ENCODE assay signal across 8 cellular contexts in the genomic region with DNA sequence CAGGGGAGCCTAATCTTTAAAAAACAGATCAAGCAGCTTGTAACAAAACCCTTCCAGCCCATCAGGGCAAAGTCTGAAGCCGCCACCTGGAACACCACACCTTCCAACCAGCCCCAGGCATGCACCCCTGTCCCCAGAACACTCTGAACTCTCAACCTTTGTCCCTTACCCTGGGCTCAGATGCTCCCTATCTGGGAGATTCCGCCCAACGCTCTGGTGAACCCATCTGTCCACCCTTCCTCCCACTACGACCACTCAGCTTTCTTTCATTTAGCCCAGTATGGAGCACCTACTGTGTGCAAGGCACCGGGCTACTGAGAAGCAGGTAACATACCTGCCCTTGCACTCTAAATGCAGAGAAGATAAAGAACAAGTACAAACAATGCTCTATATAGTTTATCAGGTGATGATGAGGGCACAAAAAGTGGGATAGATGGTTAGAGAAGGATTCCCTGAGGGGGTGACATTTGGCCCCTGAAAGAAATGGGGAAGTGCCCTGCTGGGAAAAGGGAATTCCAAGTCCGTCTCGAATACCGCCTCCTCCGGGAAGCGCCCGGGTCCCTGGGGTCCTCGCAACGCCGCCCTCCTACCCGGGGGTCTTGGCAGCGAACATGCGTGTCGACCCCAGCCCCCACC. TPM values are rescaled to one million over a fixed set of nuclear protein-coding genes. Genes with fewer than 3 reads are reported as not detected.
DNase-seq lines count a peak whose midpoint lies in the region; ATAC-seq and TF ChIP-seq lines count a peak whose summit lies in the region.

No MANE protein-coding gene starts in this region.

- peak overlapping the region; percentile 81 for H3K9ac ChIP-seq in iPS-20b (ENCODE audit: low read depth, low read length)

- peaks cover 6% of the 10 kb centered on the region for H3K27me3 Mint-ChIP-seq in T-helper 1 cell treated with Interleukin-12 subunit alpha and Interleukin-12 subunit beta and Interleukin-4 antibody, amounts not matched to agents 30 μg/mL and 1 μg/mL, for 36 hours (ENCODE audit: low read depth)
- no peaks in the 10 kb centered on the region for H3K27me3 Mint-ChIP-seq in activated CD8-positive, alpha-beta T cell treated with anti-CD3 and anti-CD28 coated beads for 36 hours

- ATAC-seq in activated CD8-positive, alpha-beta T cell treated with anti-CD3 and anti-CD28 coated beads for 36 hours = no peak
- ATAC-seq in GM19324 (IDR thresholded peaks at IDR 0.05; ENCODE audit: low FRiP score, unreplicated experiment) = no peak

- peak overlapping the region; percentile 78 for H3K4me3 Mint-ChIP-seq in T-helper 1 cell treated with Interleukin-12 subunit alpha and Interleukin-12 subunit beta and Interleukin-4 antibody, amounts not matched to agents 30 μg/mL and 1 μg/mL, for 36 hours
- peak overlapping the region; percentile 94 for H3K4me3 Mint-ChIP-seq in activated CD8-positive, alpha-beta T cell treated with anti-CD3 and anti-CD28 coated beads for 36 hours

- no peak for TF ChIP-seq CTCF in activated CD8-positive, alpha-beta T cell treated with anti-CD3 and anti-CD28 coated beads for 36 hours (IDR thresholded peaks at IDR 0.05)
- TF ChIP-seq CTCF in stomach (IDR thresholded peaks at IDR 0.05) = no peak

- H3K4me1 Mint-ChIP-seq in T-helper 1 cell treated with Interleukin-12 subunit alpha and Interleukin-12 subunit beta and Interleukin-4 antibody, amounts not matched to agents 30 μg/mL and 1 μg/mL, for 36 hours (ENCODE audit: low read depth) = peaks cover 14% of the 10 kb centered on the region
- H3K4me1 Mint-ChIP-seq in activated CD8-positive, alpha-beta T cell treated with anti-CD3 and anti-CD28 coated beads for 36 hours (ENCODE audit: low read depth) = peaks cover 21% of the 10 kb centered on the region

- no peaks in the 10 kb centered on the region for H3K9me3 Mint-ChIP-seq in T-helper 1 cell treated with Interleukin-12 subunit alpha and Interleukin-12 subunit beta and Interleukin-4 antibody, amounts not matched to agents 30 μg/mL and 1 μg/mL, for 36 hours
- no peaks in the 10 kb centered on the region for H3K9me3 Mint-ChIP-seq in activated CD8-positive, alpha-beta T cell treated with anti-CD3 and anti-CD28 coated beads for 36 hours

- TF ChIP-seq POLR2A in stomach (IDR thresholded peaks at IDR 0.05) = no peak

- peak overlapping the region; percentile 96 for H3K4me3 ChIP-seq in iPS-20b (ENCODE audit: low read length)
- H3K4me3 ChIP-seq in stomach = peak overlapping the region; percentile 89 to 97 (median 92)

- intact Hi-C loops in activated CD8-positive, alpha-beta T cell treated with anti-CD3 and anti-CD28 coated beads for 36 hours (cut with micrococcal nuclease) = no loop called here
- intact Hi-C loops in stomach (cut with DNase I; ENCODE audit: low total_unique reads) = no loop called here

- POLR2A ChIA-PET in activated CD8-positive, alpha-beta T cell treated with anti-CD3 and anti-CD28 coated beads for 36 hours (lab: Charles Lee) = interaction anchor here (0.9 to 2.1 kb wide), 3 partner anchors 10 to 276 kb away, joined by 3 to 8 read pairs (median 4); no protein-coding TSS in a partner anchor

- no peak for DNase-seq in T-helper 1 cell
- DNase-seq in activated CD8-positive, alpha-beta T cell treated with anti-CD3 and anti-CD28 coated beads for 36 hours = no peak
- DNase-seq in stomach = no peak
- DNase-seq in amygdala (lab: John Stamatoyannopoulos, UW) = no peak
- DNase-seq in pons (ENCODE audit: low spot score) = no peak

- 7 to 13% (median 8%) methylated on average over 11 to 18 of the region's 18 CpGs for WGBS in stomach, 5 donors

- H3K4me1 ChIP-seq in iPS-20b (ENCODE audit: insufficient read depth, low read length) (peaks cover 7% of the 10 kb centered on the region), stomach (peaks cover 8 to 30% (median 25%) of the 10 kb centered on the region in 4 donors)

- TF ChIP-seq EP300 in stomach (IDR thresholded peaks at IDR 0.05) = no peak

- H3K27ac ChIP-seq in iPS-20b (ENCODE audit: low read length) (no peak overlapping the region), stomach (peak overlapping the region; percentile 18 to 81 (median 53))

- CTCF ChIA-PET in activated CD8-positive, alpha-beta T cell treated with anti-CD3 and anti-CD28 coated beads for 36 hours (lab: Charles Lee) = interaction anchor here (1.0 to 2.0 kb wide), 2 partner anchors 90 to 105 kb away, joined by 4 to 5 read pairs; no protein-coding TSS in a partner anchor

- H3K27me3 ChIP-seq in iPS-20b (ENCODE audit: insufficient read depth, low read length) (no peaks in the 10 kb centered on the region), stomach (no peaks in the 10 kb centered on the region)

- H3K36me3 Mint-ChIP-seq in T-helper 1 cell treated with Interleukin-12 subunit alpha and Interleukin-12 subunit beta and Interleukin-4 antibody, amounts not matched to agents 30 μg/mL and 1 μg/mL, for 36 hours (ENCODE audit: low read depth) = no peaks in the 10 kb centered on the region
- H3K36me3 Mint-ChIP-seq in activated CD8-positive, alpha-beta T cell treated with anti-CD3 and anti-CD28 coated beads for 36 hours (ENCODE audit: low read depth) = no peaks in the 10 kb centered on the region

- H3K36me3 ChIP-seq in iPS-20b (ENCODE audit: insufficient read depth, low read depth, low read length) = no peaks in the 10 kb centered on the region
- no peaks in the 10 kb centered on the region for H3K36me3 ChIP-seq in stomach

- H3K9me3 ChIP-seq in iPS-20b (ENCODE audit: insufficient read depth, low read depth, low read length) = no peaks in the 10 kb centered on the region
- no peaks in the 10 kb centered on the region for H3K9me3 ChIP-seq in stomach

- no peak overlapping the region for H3K27ac Mint-ChIP-seq in T-helper 1 cell treated with Interleukin-12 subunit alpha and Interleukin-12 subunit beta and Interleukin-4 antibody, amounts not matched to agents 30 μg/mL and 1 μg/mL, for 36 hours
- no peak overlapping the region for H3K27ac Mint-ChIP-seq in activated CD8-positive, alpha-beta T cell treated with anti-CD3 and anti-CD28 coated beads for 36 hours

RNA-seq across cellular contexts. Expression of a gene that starts 0.6 kb away (rescaled TPM):
- total RNA-seq in activated CD8-positive, alpha-beta T cell treated with anti-CD3 and anti-CD28 coated beads for 36 hours = 10 to 100 TPM; 32.6 to 34.6 TPM
- 10 to 100 TPM in 4 of 5 donors, 1 to 10 TPM in 1; 8.8 to 99.4 (median 23.9) TPM for total RNA-seq in stomach
- 10 to 100 TPM; 36.8 to 54.7 (median 49.3) TPM for polyA plus RNA-seq in stomach
